ENCODE assay signal across 8 cellular contexts in genomic region chr17:57849163-57849873, GRCh38. TPM values are rescaled to one million over a fixed set of nuclear protein-coding genes. Genes with fewer than 3 reads are reported as not detected.
A peak's percentile ranks its signal among the peaks of the same experiment; 100 is the strongest.
DNase-seq lines count a peak whose midpoint lies in the region; ATAC-seq and TF ChIP-seq lines count a peak whose summit lies in the region.

No MANE protein-coding gene starts in this region.

- peaks cover 43% of the 10 kb centered on the region for H3K4me1 Mint-ChIP-seq in activated naive CD8-positive, alpha-beta T cell treated with anti-CD3 and anti-CD28 coated beads, Interleukin-2, amount 50 U/mL, for 24 hours

- no peaks in the 10 kb centered on the region for H3K27me3 ChIP-seq in AG04450 (ENCODE audit: control insufficient read depth, insufficient read depth, low read length)
- no peaks in the 10 kb centered on the region for H3K27me3 ChIP-seq in right lobe of liver
- no peaks in the 10 kb centered on the region for H3K27me3 ChIP-seq in uterus

- H3K27me3 Mint-ChIP-seq in activated naive CD8-positive, alpha-beta T cell treated with anti-CD3 and anti-CD28 coated beads, Interleukin-2, amount 50 U/mL, for 24 hours, result no peaks in the 10 kb centered on the region

- H3K4me3 ChIP-seq in AG04450 (ENCODE audit: low read depth, low read length) (peak overlapping the region; percentile 99), right lobe of liver (peak overlapping the region; percentile 63 to 85 (median 65)), uterus (peak overlapping the region; percentile 88 to 99)

- H3K27ac Mint-ChIP-seq in activated naive CD8-positive, alpha-beta T cell treated with anti-CD3 and anti-CD28 coated beads, Interleukin-2, amount 50 U/mL, for 24 hours, result peak overlapping the region; percentile 95

- POLR2A ChIA-PET in AG04450 (lab: Yijun Ruan, JAX), result interaction anchor here (0.5 to 1.6 kb wide), 9 partner anchors 11 to 764 kb away, joined by 3 to 16 read pairs (median 6); partner anchors contain the start of genes AKAP1, SRSF1 and VEZF1

- ATAC-seq in HG02852 (IDR thresholded peaks at IDR 0.05; ENCODE audit: unreplicated experiment) (peak; percentile 38), right lobe of liver (no peak), GM19467 (IDR thresholded peaks at IDR 0.05; ENCODE audit: unreplicated experiment) (no peak), HG03108 (IDR thresholded peaks at IDR 0.05; ENCODE audit: unreplicated experiment) (no peak)
- ATAC-seq in activated naive CD8-positive, alpha-beta T cell treated with anti-CD3 and anti-CD28 coated beads, Interleukin-2, amount 50 U/mL, for 24 hours, result peak; percentile 18

- H3K4me3 Mint-ChIP-seq in activated naive CD8-positive, alpha-beta T cell treated with anti-CD3 and anti-CD28 coated beads, Interleukin-2, amount 50 U/mL, for 24 hours, result peak overlapping the region; percentile 97

- H3K9me3 Mint-ChIP-seq in activated naive CD8-positive, alpha-beta T cell treated with anti-CD3 and anti-CD28 coated beads, Interleukin-2, amount 50 U/mL, for 24 hours, result no peaks in the 10 kb centered on the region

- TF ChIP-seq CTCF in AG04450 (IDR thresholded peaks at IDR 0.05; ENCODE audit: low read depth, low read length) (no peak), right lobe of liver (IDR thresholded peaks at IDR 0.05) (no peak), uterus (IDR thresholded peaks at IDR 0.05) (no peak)

- TF ChIP-seq POLR2A in right lobe of liver (IDR thresholded peaks at IDR 0.05) (no peak), uterus (IDR thresholded peaks at IDR 0.05) (no peak)

- H3K4me1 ChIP-seq in right lobe of liver, result peaks cover 0 to 9% (median 4%) of the 10 kb centered on the region in 4 donors
- peaks cover 4 to 7% of the 10 kb centered on the region in 2 donors for H3K4me1 ChIP-seq in uterus

- 21% methylated on average over 18 of the region's 27 CpGs for WGBS in right lobe of liver (ENCODE audit: insufficient coverage, low coverage, low lambda C conversion rate, missing lambda C conversion rate)

- peaks cover 0 to 9% (median 0%) of the 10 kb centered on the region in 4 donors for H3K36me3 ChIP-seq in right lobe of liver
- no peaks in the 10 kb centered on the region for H3K36me3 ChIP-seq in uterus

- H3K9me3 ChIP-seq in AG04450 (ENCODE audit: control insufficient read depth, insufficient read depth, low read length) (no peaks in the 10 kb centered on the region; the same call in 1 of the 2 replicates), right lobe of liver (no peaks in the 10 kb centered on the region), uterus (no peaks in the 10 kb centered on the region)

- intact Hi-C loops in right lobe of liver (cut with DNase I), result no loop called here
- intact Hi-C loops in uterus (cut with DNase I; ENCODE audit: low total_unique reads), result no loop called here

- DNase-seq in AG04450 (ENCODE audit: low read depth, low spot score), result no peak
- DNase-seq in activated naive CD8-positive, alpha-beta T cell treated with anti-CD3 and anti-CD28 coated beads, Interleukin-2, amount 50 U/mL, for 24 hours, result no peak
- DNase-seq in right lobe of liver, result no peak
- no peak for DNase-seq in uterus
- no peak for DNase-seq in SW480 (ENCODE audit: low spot score)

- H3K36me3 Mint-ChIP-seq in activated naive CD8-positive, alpha-beta T cell treated with anti-CD3 and anti-CD28 coated beads, Interleukin-2, amount 50 U/mL, for 24 hours (ENCODE audit: low read depth), result peaks cover 21% of the 10 kb centered on the region

- H3K27ac ChIP-seq in AG04450 (ENCODE audit: low read depth, low read length) (peak overlapping the region; percentile 52), right lobe of liver (peak overlapping the region in 2 of 3 donors; percentile 24 to 80), uterus (peak overlapping the region; percentile 92 to 94)

- CTCF ChIA-PET in AG04450 (lab: Charles Lee), result interaction anchor here (1.1 to 17.7 kb wide), 6 partner anchors 11 to 401 kb away, joined by 3 to 661 read pairs (median 4); no protein-coding TSS in a partner anchor

RNA-seq across cellular contexts. Expression of gene MRPS23, which starts 0.5 kb away (rescaled TPM):
- 27.5 and 34.1 TPM in 2 replicates for polyA plus RNA-seq in AG04450 (2011; rRNA removed)
- 13.6 and 26.1 TPM in 2 replicates for polyA minus RNA-seq in AG04450 (2011; rRNA and poly(A)+ RNA removed)
- total RNA-seq in right lobe of liver (10 to 100 TPM; 13.0 to 23.0 (median 15.2) TPM), uterus (10 to 100 TPM in 2 of 4 donors, 1 to 10 TPM in 2; 5.9 to 35.2 (median 16.8) TPM)

Comparison
In these comparisons a context has a peak if more than half of its experiments do, and no peak if none do; other contexts are left out.
1. ATAC-seq: peak in HG02852 (single experiment) and activated naive CD8-positive, alpha-beta T cell treated with anti-CD3 and anti-CD28 coated beads, Interleukin-2, amount 50 U/mL, for 24 hours (single experiment); none in right lobe of liver (0 of 4), GM19467 (single experiment) and HG03108 (single experiment).
2. Peak in every context shown above with its lines, with median percentiles within 50 percentile points of each other: H3K27ac ChIP-seq and H3K4me3 ChIP-seq.